In the genomic region with DNA sequence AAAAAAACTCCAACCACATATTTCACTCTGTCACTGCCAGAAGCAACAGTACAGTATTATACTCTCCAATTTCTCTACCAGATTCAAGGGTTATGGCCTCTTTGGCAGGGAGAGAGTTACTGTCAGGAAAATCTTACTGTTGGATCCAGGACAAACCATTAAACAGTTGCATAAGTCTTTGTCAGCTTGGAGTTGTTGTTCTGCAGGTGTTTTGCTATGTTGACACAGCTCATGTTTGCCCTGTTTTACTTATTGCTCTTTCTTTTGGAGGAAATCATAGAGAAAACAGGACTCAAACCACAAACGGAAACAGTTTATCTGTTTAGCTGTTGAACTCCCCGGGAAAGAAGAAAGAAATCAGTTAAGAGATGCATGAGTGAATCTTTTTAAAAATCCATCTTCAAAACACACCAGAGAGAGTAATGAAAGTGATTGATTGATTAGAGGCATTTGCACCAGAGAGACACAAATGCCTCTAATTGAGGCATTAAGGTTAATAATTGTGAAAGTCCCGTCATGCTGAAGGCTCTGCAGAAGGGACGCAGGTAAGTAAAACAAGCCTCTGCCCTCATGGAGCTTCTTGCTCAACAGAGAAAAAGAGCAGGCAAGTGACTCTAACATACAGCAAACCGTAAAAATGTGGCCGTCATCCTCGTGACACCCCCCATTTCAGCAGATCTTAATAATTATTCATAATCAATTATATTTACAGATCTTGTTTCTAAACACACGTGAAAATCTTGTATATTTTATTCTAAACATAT, we compare ENCODE assay signal across 11 cellular contexts. TPM values are rescaled to one million over a fixed set of nuclear protein-coding genes. Genes with fewer than 3 reads are reported as not detected.
DNase-seq lines count a peak whose midpoint lies in the region; ATAC-seq and TF ChIP-seq lines count a peak whose summit lies in the region.
"Had no signal": no experiment of that assay in that cellular context is flagged by ENCODE, and none has a peak within 500 bp of the region (broad histone marks: within the 10 kb centered on the region; RNA-seq: fewer than 3 reads in every experiment).

No MANE protein-coding gene starts in this region.

- POLR2A ChIA-PET in MCF 10A (lab: Yijun Ruan, JAX): interaction anchor here (1.0 to 1.3 kb wide), 2 partner anchors 9 to 58 kb away, joined by 3 read pairs; no protein-coding TSS in a partner anchor

- no peak overlapping the region for H3K4me2 ChIP-seq in smooth muscle cell

- WGBS in smooth muscle cell (ENCODE audit: low lambda C conversion rate): 62% methylated on average over 8 of the region's 8 CpGs

- no TSS peak for BruUV-seq in MCF 10A (replicated peaks; lab: Mats Ljungman, UMichigan)

- no peaks in the 10 kb centered on the region for H3K9me3 ChIP-seq in breast epithelium
- no peaks in the 10 kb centered on the region for H3K9me3 ChIP-seq in smooth muscle cell (replicated peaks; ENCODE audit: low read depth)
- H3K9me3 ChIP-seq: adrenal gland had no signal

- no peaks in the 10 kb centered on the region for H3K27me3 Mint-ChIP-seq in MCF 10A (ENCODE audit: insufficient read depth, unreplicated experiment)

- DNase-seq in MCF 10A (ENCODE audit: unreplicated experiment) (peak; percentile 26), breast epithelium (ENCODE audit: low spot score in 2 of 2) (no peak), astrocyte of the cerebellum (ENCODE audit: low read depth) (peak; percentile 13), left lobe of liver (ENCODE audit: low spot score) (no peak), smooth muscle cell (lab: John Stamatoyannopoulos, UW; ENCODE audit: unreplicated experiment) (no peak), anterior cingulate cortex (lab: John Stamatoyannopoulos, UW) (no peak), SIG-M5 (lab: John Stamatoyannopoulos, UW) (no peak), foreskin melanocyte (no peak)
- DNase-seq: adrenal gland, DMS79 treated with DMSO at 0.1 percent for 48 hours, NCI-H345 had no signal

- H3K9ac ChIP-seq in smooth muscle cell (ENCODE audit: low read depth): no peak overlapping the region

- H3K36me3 ChIP-seq in breast epithelium (no peaks in the 10 kb centered on the region), smooth muscle cell (ENCODE audit: low read depth) (no peaks in the 10 kb centered on the region)
- H3K36me3 ChIP-seq: adrenal gland had no signal

- H3K36me3 Mint-ChIP-seq in MCF 10A (ENCODE audit: insufficient read depth, unreplicated experiment): no peaks in the 10 kb centered on the region

- no peak overlapping the region for H3K4me3 ChIP-seq in breast epithelium
- no peak overlapping the region for H3K4me3 ChIP-seq in astrocyte of the cerebellum (ENCODE audit: low read depth, low read length)
- H3K4me3 ChIP-seq in smooth muscle cell: no peak overlapping the region
- H3K4me3 ChIP-seq: adrenal gland had no signal

- no peaks in the 10 kb centered on the region for H4K20me1 ChIP-seq in smooth muscle cell (ENCODE audit: low read depth)

- H3K4me1 ChIP-seq in breast epithelium (no peaks in the 10 kb centered on the region), smooth muscle cell (ENCODE audit: low read depth) (no peaks in the 10 kb centered on the region)
- H3K4me1 ChIP-seq: adrenal gland had no signal

- no peaks in the 10 kb centered on the region for H3K79me2 ChIP-seq in smooth muscle cell (ENCODE audit: low read depth)

- TF ChIP-seq CTCF in MCF 10A (IDR thresholded peaks at IDR 0.05; ENCODE audit: unreplicated experiment): no peak
- no peak for TF ChIP-seq CTCF in breast epithelium (IDR thresholded peaks at IDR 0.05)
- TF ChIP-seq CTCF in astrocyte of the cerebellum (IDR thresholded peaks at IDR 0.05; ENCODE audit: low read depth, low read length, missing control alignments): no peak
- no peak for TF ChIP-seq CTCF in smooth muscle cell (IDR thresholded peaks at IDR 0.05; ENCODE audit: borderline replicate concordance, insufficient read depth, poor library complexity, severe bottlenecking)

- in situ Hi-C loops in astrocyte of the cerebellum (cut with HindIII; ENCODE audit: low sequenced_read_pairs): no loop called here

- CTCF ChIA-PET in MCF 10A (lab: Yijun Ruan, JAX): interaction anchor here (0.6 to 0.8 kb wide), 2 partner anchors 16 to 63 kb away, joined by 3 read pairs; no protein-coding TSS in a partner anchor

- H3K27me3 ChIP-seq in breast epithelium (no peaks in the 10 kb centered on the region), smooth muscle cell (ENCODE audit: low read depth) (no peaks in the 10 kb centered on the region)
- H3K27me3 ChIP-seq: adrenal gland had no signal

- no peak overlapping the region for H3K4me3 Mint-ChIP-seq in MCF 10A (ENCODE audit: unreplicated experiment)

- peaks cover 7% of the 10 kb centered on the region for H3K9me3 Mint-ChIP-seq in MCF 10A (ENCODE audit: unreplicated experiment)

- peaks cover 12% of the 10 kb centered on the region for H3K4me1 Mint-ChIP-seq in MCF 10A (ENCODE audit: insufficient read depth, unreplicated experiment)

- peak; percentile 79 for ATAC-seq in left lobe of liver

- H3F3A ChIP-seq in smooth muscle cell (ENCODE audit: low read depth): no peaks in the 10 kb centered on the region

- no peak overlapping the region for H3K27ac ChIP-seq in breast epithelium
- H3K27ac ChIP-seq in smooth muscle cell (ENCODE audit: low read depth): no peak overlapping the region
- H3K27ac ChIP-seq: adrenal gland had no signal

- peak overlapping the region; percentile 26 for H3K27ac Mint-ChIP-seq in MCF 10A (ENCODE audit: low read depth, unreplicated experiment)

- intact Hi-C loops in MCF 10A (cut with micrococcal nuclease): no loop called here
- intact Hi-C loops in breast epithelium (cut with DNase I; ENCODE audit: low total_unique reads): no loop called here

- no peak for TF ChIP-seq POLR2A in breast epithelium (IDR thresholded peaks at IDR 0.05)

- peak overlapping the region; percentile 60 for H2AFZ ChIP-seq in smooth muscle cell (ENCODE audit: low read depth)

RNA-seq across cellular contexts. Expression of a gene that starts 38.7 kb away (rescaled TPM):
- total RNA-seq in MCF 10A (2022) (75.4 and 85.1 TPM in 2 replicates), breast epithelium (100 to 1,000 TPM in 2 of 3 donors, 10 to 100 TPM in 1; 67.5 to 203 (median 105) TPM), left lobe of liver (26.7 TPM), smooth muscle cell (59.1 and 66.0 TPM in 2 replicates)
- 8.9 and 11.8 TPM in 2 replicates for polyA plus RNA-seq in smooth muscle cell

Comparison
In these comparisons a context has a peak if more than half of its experiments do, and no peak if none do; other contexts are left out.
1. DNase-seq: peak in MCF 10A (single experiment) and astrocyte of the cerebellum (single experiment); none in breast epithelium (0 of 2), left lobe of liver (single experiment), smooth muscle cell (single experiment), anterior cingulate cortex (0 of 58), SIG-M5 (single experiment) and foreskin melanocyte (single experiment).